ENCODE assay signal across 1 cellular context in the genomic region with DNA sequence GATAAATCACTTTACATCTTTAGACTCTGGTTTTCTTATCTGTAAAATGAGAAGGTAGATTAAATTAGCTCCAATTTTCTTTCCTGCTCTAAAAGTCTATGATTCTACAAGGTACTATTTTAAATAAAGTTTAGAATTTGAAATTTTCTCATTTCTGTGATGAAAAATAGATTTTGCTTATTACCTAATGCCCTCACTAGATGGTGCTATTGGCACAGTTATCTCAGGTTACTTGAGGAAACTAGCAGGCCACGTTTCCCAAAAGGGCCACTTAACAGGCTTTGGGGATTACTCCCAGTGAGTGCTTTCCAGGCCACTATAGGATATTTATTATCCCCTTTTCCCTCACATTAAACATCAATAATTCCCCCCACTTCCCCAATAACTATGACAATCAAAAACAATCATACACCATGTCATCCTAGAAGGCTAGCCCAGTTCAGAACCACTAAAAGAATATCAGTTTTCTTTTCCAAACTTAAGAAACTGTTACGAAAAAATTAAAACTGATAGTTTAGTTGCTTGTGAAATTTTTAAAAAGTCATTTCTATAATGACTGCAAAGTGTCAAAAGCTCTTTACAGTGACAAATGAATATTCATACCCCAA.
TF ChIP-seq lines count a peak whose summit lies in the region.

No MANE protein-coding gene starts in this region.

TF ChIP-seq in IMR-90, 13 proteins besides CTCF, POLR2A, EP300 and RAD21:
- TF ChIP-seq SMC3 (IDR thresholded peaks at IDR 0.05; ENCODE audit: low read depth, low read length) (peak; percentile 91), MAZ (IDR thresholded peaks at IDR 0.05; ENCODE audit: borderline replicate concordance, low read depth, low read length) (no peak), CHD1 (IDR thresholded peaks at IDR 0.05; ENCODE audit: low read depth, low read length) (no peak), RCOR1 (IDR thresholded peaks at IDR 0.05; ENCODE audit: insufficient replicate concordance, low read length) (no peak)
